Comparison of ENCODE assay signal across 23 cellular contexts in the genomic region with DNA sequence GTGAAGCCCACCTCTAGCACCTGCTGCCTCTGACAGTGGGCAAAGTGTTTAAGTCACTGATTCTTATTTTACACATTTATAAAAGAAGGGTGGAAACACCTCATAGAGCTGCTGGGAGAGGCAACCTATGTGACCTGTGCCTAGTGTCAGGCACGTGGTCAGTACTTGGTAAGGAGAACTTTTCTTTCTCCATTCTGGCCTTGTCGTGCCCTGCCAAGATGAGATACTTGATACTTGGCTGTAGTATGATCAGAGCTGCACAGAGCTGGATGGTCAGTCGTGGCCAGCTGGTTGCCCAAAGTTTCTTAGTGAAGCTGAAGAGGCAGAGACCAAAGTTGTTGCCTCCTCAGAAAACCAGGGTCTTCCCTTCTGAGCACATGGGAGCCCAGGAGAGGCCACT. TPM values are rescaled to one million over a fixed set of nuclear protein-coding genes. Genes with fewer than 3 reads are reported as not detected.
"Had no signal": no experiment of that assay in that cellular context is flagged by ENCODE, and none has a peak within 500 bp of the region (broad histone marks: within the 10 kb centered on the region; RNA-seq: fewer than 3 reads in every experiment).

No MANE protein-coding gene starts in this region.

- H3K36me3 ChIP-seq: right lobe of liver, suprapubic skin had no signal

- ATAC-seq: left colon; naive thymus-derived CD4-positive, alpha-beta T cell; right lobe of liver; T-helper 17 cell had no signal

- H3K9me3 ChIP-seq: right lobe of liver, stomach, suprapubic skin, tibial artery had no signal

- H3K27me3 ChIP-seq: right lobe of liver, stomach, suprapubic skin, tibial artery had no signal

- H3K4me1 ChIP-seq: right lobe of liver, stomach, suprapubic skin, tibial artery had no signal

- H3K27ac ChIP-seq: coronary artery, right lobe of liver, skin epidermis, stomach, suprapubic skin, tibial artery had no signal

- DNase-seq: activated CD4-positive, alpha-beta memory T cell treated with anti-CD3 and anti-CD28 coated beads, Interleukin-2, amount 10 ng/mL, durations not matched to agents 7 days and 5 days; activated CD4-positive, alpha-beta T cell treated with anti-CD3 and anti-CD28 coated beads, Interleukin-2, amount 10 ng/mL, durations not matched to agents 7 days and 5 days; activated CD4-positive, CD25-positive, alpha-beta regulatory T cell treated with anti-CD3 and anti-CD28 coated beads, Interleukin-2, amount 50 U/mL, for 72 hours; activated CD8-positive, alpha-beta memory T cell treated with anti-CD3 and anti-CD28 coated beads, Interleukin-2, amount 50 U/mL, for 48 hours; activated gamma-delta T cell; activated naive CD4-positive, alpha-beta T cell treated with anti-CD3 and anti-CD28 coated beads, Interleukin-2, amount 50 U/mL, for 16 hours; activated T-cell treated with anti-CD3 and anti-CD28 coated beads, Interleukin-2, amount 50 U/mL, for 24 hours; amygdala; cerebellar nuclear complex; hypothalamus; immature natural killer cell; kidney; left colon; midbrain; naive thymus-derived CD4-positive, alpha-beta T cell; right lobe of liver; stimulated activated CD4-positive, alpha-beta T cell treated with anti-CD3 and anti-CD28 coated beads, Interleukin-4, amount 100 ng/mL, for 24 hours; stomach; T-helper 17 cell; tibial artery had no signal

- H3K4me3 ChIP-seq: coronary artery, right lobe of liver, skin epidermis, stomach, suprapubic skin, tibial artery had no signal

RNA-seq across cellular contexts. Expression of a gene that starts 24.6 kb away (rescaled TPM):
- polyA plus RNA-seq: naive thymus-derived CD4-positive, alpha-beta T cell had no signal
